8 cellular contexts compared by ENCODE assay signal in the genomic region with DNA sequence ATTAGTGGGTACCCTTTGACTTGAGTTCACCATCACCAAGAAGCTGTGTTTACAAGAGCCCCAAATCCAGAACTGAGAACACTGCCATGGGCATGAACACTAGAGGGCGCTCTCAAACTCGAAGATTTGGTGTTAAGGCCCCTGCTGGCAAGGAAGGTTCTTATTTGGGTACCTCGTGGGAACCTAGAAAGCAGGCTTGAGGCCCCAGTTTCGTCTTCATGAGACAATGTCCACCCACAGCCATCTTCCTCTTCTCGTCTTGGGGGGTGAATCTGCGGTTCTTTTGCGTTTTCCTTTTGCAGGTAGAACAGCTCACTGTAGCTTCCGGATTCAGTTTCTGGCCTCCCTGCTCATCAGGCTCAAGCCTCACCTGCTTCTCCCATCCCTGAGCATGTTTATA.
DNase-seq lines count a peak whose midpoint lies in the region; ATAC-seq and TF ChIP-seq lines count a peak whose summit lies in the region.

No MANE protein-coding gene starts in this region.

- DNase-seq in CD4-positive, alpha-beta memory T cell: peak; percentile 32 to 65 (median 34)
- peak; percentile 53 for DNase-seq in NCI-H226
- DNase-seq in activated CD8-positive, alpha-beta T cell treated with anti-CD3 and anti-CD28 coated beads for 36 hours: peak; percentile 39
- peak in 1 of 2 donors; percentile 36 for DNase-seq in heart right ventricle
- peak; percentile 22 for DNase-seq in stimulated activated CD4-positive, alpha-beta T cell treated with anti-CD3 and anti-CD28 coated beads, Interleukin-1b, Interleukin-23, amount 100 ng/mL, for 48 hours
- no peak for DNase-seq in natural killer cell treated with Interleukin-12 subunit alpha and Interleukin-12 subunit beta and Interleukin-15 and Interleukin-18, amount 100 ng/mL, for 72 hours (ENCODE audit: low spot score)

- peaks cover 8 to 30% (median 15%) of the 10 kb centered on the region in 4 donors for H3K4me1 Mint-ChIP-seq in CD4-positive, alpha-beta memory T cell
- H3K4me1 Mint-ChIP-seq in activated CD8-positive, alpha-beta T cell treated with anti-CD3 and anti-CD28 coated beads for 36 hours (ENCODE audit: low read depth): no peaks in the 10 kb centered on the region
- no peaks in the 10 kb centered on the region for H3K4me1 Mint-ChIP-seq in natural killer cell treated with Interleukin-12 subunit alpha and Interleukin-12 subunit beta and Interleukin-15 and Interleukin-18, amount 100 ng/mL, for 72 hours (ENCODE audit: low read depth in 2 of 2)

- H3K36me3 ChIP-seq in CD4-positive, alpha-beta memory T cell (ENCODE audit: insufficient read depth, low read length): no peaks in the 10 kb centered on the region
- H3K36me3 ChIP-seq in heart right ventricle: no peaks in the 10 kb centered on the region

- ATAC-seq in GM18867 (IDR thresholded peaks at IDR 0.05; ENCODE audit: unreplicated experiment) (peak; percentile 84), HG02981 (IDR thresholded peaks at IDR 0.05; ENCODE audit: unreplicated experiment) (peak; percentile 74), heart right ventricle (peak in 5 of 8 donors; percentile 15 to 76 (median 44))
- no peak for ATAC-seq in activated CD8-positive, alpha-beta T cell treated with anti-CD3 and anti-CD28 coated beads for 36 hours
- ATAC-seq in natural killer cell treated with Interleukin-12 subunit alpha and Interleukin-12 subunit beta and Interleukin-15 and Interleukin-18, amount 100 ng/mL, for 72 hours: no peak

- peak overlapping the region in 2 of 8 donors; percentile 22 to 44 for H3K4me3 Mint-ChIP-seq in CD4-positive, alpha-beta memory T cell
- no peak overlapping the region for H3K4me3 Mint-ChIP-seq in activated CD8-positive, alpha-beta T cell treated with anti-CD3 and anti-CD28 coated beads for 36 hours
- H3K4me3 Mint-ChIP-seq in natural killer cell treated with Interleukin-12 subunit alpha and Interleukin-12 subunit beta and Interleukin-15 and Interleukin-18, amount 100 ng/mL, for 72 hours: no peak overlapping the region

- peak overlapping the region in 3 of 7 donors; percentile 10 to 56 (median 48) for H3K27ac Mint-ChIP-seq in CD4-positive, alpha-beta memory T cell
- no peak overlapping the region for H3K27ac Mint-ChIP-seq in activated CD8-positive, alpha-beta T cell treated with anti-CD3 and anti-CD28 coated beads for 36 hours
- H3K27ac Mint-ChIP-seq in natural killer cell treated with Interleukin-12 subunit alpha and Interleukin-12 subunit beta and Interleukin-15 and Interleukin-18, amount 100 ng/mL, for 72 hours: no peak overlapping the region

- no peak overlapping the region for H3K4me3 ChIP-seq in CD4-positive, alpha-beta memory T cell (ENCODE audit: low read length in 2 of 2)
- no peak overlapping the region for H3K4me3 ChIP-seq in heart right ventricle

- H3K9me3 Mint-ChIP-seq in CD4-positive, alpha-beta memory T cell: peaks cover 0 to 12% (median under 1%) of the 10 kb centered on the region in 8 donors
- peaks cover 9% of the 10 kb centered on the region for H3K9me3 Mint-ChIP-seq in activated CD8-positive, alpha-beta T cell treated with anti-CD3 and anti-CD28 coated beads for 36 hours
- H3K9me3 Mint-ChIP-seq in natural killer cell treated with Interleukin-12 subunit alpha and Interleukin-12 subunit beta and Interleukin-15 and Interleukin-18, amount 100 ng/mL, for 72 hours: peaks cover 8% of the 10 kb centered on the region

- CTCF ChIA-PET in CD4-positive, alpha-beta memory T cell (lab: Charles Lee; ENCODE audit: partially characterized antibody): interaction anchor here (1.2 kb wide), 1 partner anchor 136 kb away, joined by 3 read pairs; no protein-coding TSS in a partner anchor
- CTCF ChIA-PET in activated CD8-positive, alpha-beta T cell treated with anti-CD3 and anti-CD28 coated beads for 36 hours (lab: Charles Lee): interaction anchor here (1.2 kb wide), 1 partner anchor 11 kb away, joined by 3 read pairs; no protein-coding TSS in a partner anchor

- no peaks in the 10 kb centered on the region for H3K36me3 Mint-ChIP-seq in CD4-positive, alpha-beta memory T cell
- H3K36me3 Mint-ChIP-seq in activated CD8-positive, alpha-beta T cell treated with anti-CD3 and anti-CD28 coated beads for 36 hours (ENCODE audit: low read depth): no peaks in the 10 kb centered on the region
- peaks cover 5% of the 10 kb centered on the region for H3K36me3 Mint-ChIP-seq in natural killer cell treated with Interleukin-12 subunit alpha and Interleukin-12 subunit beta and Interleukin-15 and Interleukin-18, amount 100 ng/mL, for 72 hours

- no peaks in the 10 kb centered on the region for H3K9me3 ChIP-seq in CD4-positive, alpha-beta memory T cell (ENCODE audit: control insufficient read depth in 1 of 2, low read length in 2 of 2)
- H3K9me3 ChIP-seq in heart right ventricle: no peaks in the 10 kb centered on the region

- TF ChIP-seq CTCF in activated CD8-positive, alpha-beta T cell treated with anti-CD3 and anti-CD28 coated beads for 36 hours (IDR thresholded peaks at IDR 0.05): peak; percentile 50
- peak; percentile 35 to 64 (median 57) for TF ChIP-seq CTCF in heart right ventricle (IDR thresholded peaks at IDR 0.05)

- peaks cover 9% of the 10 kb centered on the region for H3K4me1 ChIP-seq in CD4-positive, alpha-beta memory T cell (ENCODE audit: insufficient read depth, low read length)
- peaks cover 0 to 36% (median 24%) of the 10 kb centered on the region in 9 donors for H3K4me1 ChIP-seq in heart right ventricle

- POLR2A ChIA-PET in CD4-positive, alpha-beta memory T cell (lab: Charles Lee; ENCODE audit: partially characterized antibody): no interaction called here
- POLR2A ChIA-PET in activated CD8-positive, alpha-beta T cell treated with anti-CD3 and anti-CD28 coated beads for 36 hours (lab: Charles Lee): no interaction called here

- 58 to 62% methylated on average over 8 of the region's 8 CpGs for WGBS in heart right ventricle, 2 donors

- no peak overlapping the region for H3K27ac ChIP-seq in CD4-positive, alpha-beta memory T cell (ENCODE audit: low read depth, low read length)
- H3K27ac ChIP-seq in heart right ventricle: peak overlapping the region in 1 of 10 donors; percentile 13

- no peaks in the 10 kb centered on the region for H3K27me3 Mint-ChIP-seq in CD4-positive, alpha-beta memory T cell
- no peaks in the 10 kb centered on the region for H3K27me3 Mint-ChIP-seq in activated CD8-positive, alpha-beta T cell treated with anti-CD3 and anti-CD28 coated beads for 36 hours
- no peaks in the 10 kb centered on the region for H3K27me3 Mint-ChIP-seq in natural killer cell treated with Interleukin-12 subunit alpha and Interleukin-12 subunit beta and Interleukin-15 and Interleukin-18, amount 100 ng/mL, for 72 hours

- no peaks in the 10 kb centered on the region for H3K27me3 ChIP-seq in CD4-positive, alpha-beta memory T cell (ENCODE audit: insufficient read depth, low read length)
- H3K27me3 ChIP-seq in heart right ventricle: no peaks in the 10 kb centered on the region

- intact Hi-C loops in CD4-positive, alpha-beta memory T cell (cut with micrococcal nuclease): loop anchor here (1.0 to 5.0 kb wide), 2 partner anchors 182 to 890 kb away; partner anchors contain the start of gene CCT5
- intact Hi-C loops in activated CD8-positive, alpha-beta T cell treated with anti-CD3 and anti-CD28 coated beads for 36 hours (cut with micrococcal nuclease): no loop called here
- intact Hi-C loops in heart right ventricle (cut with DNase I): loop anchor here in 8 of 10 donors (2.0 to 10.0 kb wide), 5 partner anchors 133 to 185 kb away; partner anchors contain the start of gene SEMA5A (in 3 of the 8)

Comparison
In these comparisons a context has a peak if more than half of its experiments do, and no peak if none do; other contexts are left out.
1. ATAC-seq: peak in GM18867 (single experiment), HG02981 (single experiment) and heart right ventricle (5 of 8); none in activated CD8-positive, alpha-beta T cell treated with anti-CD3 and anti-CD28 coated beads for 36 hours (single experiment) and natural killer cell treated with Interleukin-12 subunit alpha and Interleukin-12 subunit beta and Interleukin-15 and Interleukin-18, amount 100 ng/mL, for 72 hours (0 of 2).